In the genomic region with DNA sequence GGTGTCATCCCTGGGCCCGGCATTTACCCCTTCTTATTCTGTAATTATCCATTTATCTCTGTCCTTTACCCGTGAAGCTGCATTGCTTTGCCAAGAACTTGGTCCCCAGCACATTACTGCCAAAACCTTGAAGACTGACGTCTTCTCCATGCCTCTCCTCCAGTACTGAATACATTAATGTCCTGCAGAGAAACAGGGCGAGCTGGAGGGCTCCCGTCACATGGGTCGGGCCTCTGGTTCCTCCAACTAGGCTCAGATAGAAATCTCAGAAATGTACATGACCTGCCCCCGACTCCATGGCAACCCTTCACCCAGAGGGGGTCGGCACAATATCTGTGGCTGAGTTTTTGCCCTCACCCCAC, we compare ENCODE assay signal across 8 cellular contexts. TPM values are rescaled to one million over a fixed set of nuclear protein-coding genes. Genes with fewer than 3 reads are reported as not detected.
DNase-seq lines count a peak whose midpoint lies in the region; ATAC-seq and TF ChIP-seq lines count a peak whose summit lies in the region.

No MANE protein-coding gene starts in this region.

- peaks cover 30% of the 10 kb centered on the region for H3K36me3 ChIP-seq in WERI-Rb-1
- peaks cover 0 to 35% (median 23%) of the 10 kb centered on the region in 9 donors for H3K36me3 ChIP-seq in heart right ventricle
- H3K36me3 ChIP-seq in psoas muscle (ENCODE audit: insufficient read depth in 1 of 2, low read depth in 1 of 2): peaks cover 0 to 34% of the 10 kb centered on the region in 2 donors

- peak overlapping the region; percentile 30 for H3K4me3 ChIP-seq in GM12864 (ENCODE audit: low read depth, low read length)
- peak overlapping the region; percentile 64 for H3K4me3 ChIP-seq in WERI-Rb-1 (ENCODE audit: low read depth, low read length)
- H3K4me3 ChIP-seq in heart right ventricle: peak overlapping the region; percentile 14 to 74 (median 56)
- peak overlapping the region; percentile 73 for H3K4me3 ChIP-seq in psoas muscle

- no peaks in the 10 kb centered on the region for H3K27me3 ChIP-seq in WERI-Rb-1 (ENCODE audit: insufficient read depth, low read depth, severe bottlenecking)
- no peaks in the 10 kb centered on the region for H3K27me3 ChIP-seq in heart right ventricle
- H3K27me3 ChIP-seq in psoas muscle (ENCODE audit: insufficient read depth in 3 of 3, low read length in 2 of 3): no peaks in the 10 kb centered on the region

- no peaks in the 10 kb centered on the region for H3K9me3 ChIP-seq in WERI-Rb-1 (ENCODE audit: severe bottlenecking)
- H3K9me3 ChIP-seq in heart right ventricle: no peaks in the 10 kb centered on the region
- H3K9me3 ChIP-seq in psoas muscle: no peaks in the 10 kb centered on the region

- 10 to 11% methylated on average over 8 of the region's 8 CpGs for WGBS in heart right ventricle, 2 donors
- WGBS in psoas muscle, 3 donors: 8 to 14% (median 10%) methylated on average over 8 of the region's 8 CpGs

- DNase-seq in GM12864 (ENCODE audit: low read depth) (no peak), WERI-Rb-1 (no peak), heart right ventricle (no peak), psoas muscle (no peak), ureter (ENCODE audit: low spot score) (no peak), COR-L47 (lab: John Stamatoyannopoulos, UW) (no peak), NCI-H1092 treated with DMSO at 0.1 percent for 48 hours (lab: John Stamatoyannopoulos, UW) (no peak)

- H3K27ac ChIP-seq in WERI-Rb-1: no peak overlapping the region
- H3K27ac ChIP-seq in heart right ventricle: peak overlapping the region in 1 of 10 donors; percentile 80
- no peak overlapping the region for H3K27ac ChIP-seq in psoas muscle

- intact Hi-C loops in heart right ventricle (cut with DNase I): no loop called here
- intact Hi-C loops in psoas muscle (cut with DNase I): no loop called here

- no peak for TF ChIP-seq CTCF in GM12864 (IDR thresholded peaks at IDR 0.05; ENCODE audit: low read depth, low read length, missing control alignments)
- no peak for TF ChIP-seq CTCF in WERI-Rb-1 (IDR thresholded peaks at IDR 0.05; ENCODE audit: low read depth, low read length)
- TF ChIP-seq CTCF in heart right ventricle (IDR thresholded peaks at IDR 0.05): no peak
- TF ChIP-seq CTCF in psoas muscle (IDR thresholded peaks at IDR 0.05): no peak

- peaks cover 0 to 18% (median 13%) of the 10 kb centered on the region in 9 donors for H3K4me1 ChIP-seq in heart right ventricle
- H3K4me1 ChIP-seq in psoas muscle: peaks cover 6% of the 10 kb centered on the region

- ATAC-seq in heart right ventricle (peak in 3 of 8 donors; percentile 20 to 33 (median 20)), psoas muscle (peak in 2 of 4 donors; percentile 5 to 6), GM18909 (IDR thresholded peaks at IDR 0.05; ENCODE audit: poor library complexity, unreplicated experiment) (no peak)

RNA-seq across cellular contexts. Expression of gene EFCAB12, which starts 0.4 kb away (rescaled TPM):
- total RNA-seq in heart right ventricle (under 1 TPM in 4 of 10 donors, not detected in 6; 0.15 to 0.23 (median 0.16) TPM), psoas muscle (not detected), ureter (0.26 TPM)
- polyA plus RNA-seq in heart right ventricle (under 1 TPM in 1 of 2 donors, not detected in 1; 0.10 TPM), psoas muscle (under 1 TPM in 2 of 3 donors, not detected in 1; 0.04 to 0.30 TPM)

RNA-seq across cellular contexts. Expression of gene MBD4, which starts 11.7 kb away (rescaled TPM):
- 10 to 100 TPM; 16.4 to 31.9 (median 19.2) TPM for total RNA-seq in heart right ventricle
- polyA plus RNA-seq in heart right ventricle: 10 to 100 TPM; 11.1 to 37.8 TPM
- 10 to 100 TPM; 16.0 to 23.1 (median 19.9) TPM for total RNA-seq in psoas muscle
- polyA plus RNA-seq in psoas muscle: 10 to 100 TPM; 17.9 to 30.4 (median 18.1) TPM
- 31.6 TPM for total RNA-seq in ureter

RNA-seq across cellular contexts. Expression of gene IFT122, which starts 12.0 kb away (rescaled TPM):
- 10 to 100 TPM; 12.4 to 23.9 (median 16.8) TPM for total RNA-seq in heart right ventricle
- 10 to 100 TPM in 1 of 2 donors, 1 to 10 TPM in 1; 9.7 to 29.1 TPM for polyA plus RNA-seq in heart right ventricle
- 1 to 10 TPM; 4.5 to 7.3 (median 5.7) TPM for total RNA-seq in psoas muscle
- polyA plus RNA-seq in psoas muscle: 1 to 10 TPM; 2.3 to 4.3 (median 3.2) TPM
- total RNA-seq in ureter: 37.6 TPM
